1 cellular context compared by ENCODE assay signal in the genomic region with DNA sequence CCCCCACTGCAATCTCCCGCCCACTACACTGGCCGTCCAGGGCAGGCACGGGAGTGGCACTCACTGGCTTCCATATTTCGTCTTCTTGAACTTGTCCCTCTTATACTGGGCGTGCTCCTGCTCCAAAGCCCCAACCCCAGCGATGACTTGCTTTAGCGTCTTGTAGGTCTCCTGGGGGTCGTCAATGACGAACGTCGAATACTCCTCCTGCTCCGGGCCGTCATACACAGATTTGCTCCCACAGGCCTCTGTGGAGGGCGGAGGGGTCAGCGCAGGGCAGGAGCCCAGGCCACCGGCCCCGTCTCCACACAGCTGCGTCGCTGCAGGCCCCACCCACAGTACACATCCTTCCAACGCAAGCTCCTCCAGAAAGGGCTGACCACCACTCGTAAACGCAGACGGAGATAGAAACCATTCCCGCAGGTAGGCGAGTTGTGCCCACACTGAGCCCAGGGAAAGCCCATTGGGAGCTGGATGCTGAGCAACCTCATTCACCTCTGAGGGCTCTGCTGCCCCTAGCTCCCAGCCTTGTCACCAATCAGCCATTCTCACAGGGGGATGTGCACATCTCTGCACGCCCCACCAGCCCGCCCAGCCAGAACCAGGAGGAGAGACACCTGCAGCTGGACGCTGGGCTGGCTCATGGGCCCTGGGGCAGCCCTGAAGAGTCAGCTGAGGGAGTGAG.
TF ChIP-seq lines count a peak whose summit lies in the region.

No MANE protein-coding gene starts in this region.

TF ChIP-seq in HepG2, 621 proteins besides CTCF, POLR2A, EP300 and RAD21:
- TF ChIP-seq ZNF850 (CRISPR knock-in tag; conservative IDR thresholded peaks at IDR 0.05) (no peak), ZNF343 (CRISPR knock-in tag; IDR thresholded peaks at IDR 0.05) (no peak), ZZZ3 (CRISPR knock-in tag; IDR thresholded peaks at IDR 0.05; ENCODE audit: borderline replicate concordance) (no peak), DNMT3B (CRISPR knock-in tag; conservative IDR thresholded peaks at IDR 0.05) (no peak), DR1 (CRISPR knock-in tag; IDR thresholded peaks at IDR 0.05) (no peak), MAFF (IDR thresholded peaks at IDR 0.05; ENCODE audit: low read depth, low read length) (no peak), ZNF598 (CRISPR knock-in tag; IDR thresholded peaks at IDR 0.05; ENCODE audit: borderline replicate concordance) (no peak), CBX2 (IDR thresholded peaks at IDR 0.05; ENCODE audit: low read depth, low read length) (no peak), CBX2 (CRISPR knock-in tag; IDR thresholded peaks at IDR 0.05; ENCODE audit: low read depth) (no peak)
- TF ChIP-seq, protein P1, sequence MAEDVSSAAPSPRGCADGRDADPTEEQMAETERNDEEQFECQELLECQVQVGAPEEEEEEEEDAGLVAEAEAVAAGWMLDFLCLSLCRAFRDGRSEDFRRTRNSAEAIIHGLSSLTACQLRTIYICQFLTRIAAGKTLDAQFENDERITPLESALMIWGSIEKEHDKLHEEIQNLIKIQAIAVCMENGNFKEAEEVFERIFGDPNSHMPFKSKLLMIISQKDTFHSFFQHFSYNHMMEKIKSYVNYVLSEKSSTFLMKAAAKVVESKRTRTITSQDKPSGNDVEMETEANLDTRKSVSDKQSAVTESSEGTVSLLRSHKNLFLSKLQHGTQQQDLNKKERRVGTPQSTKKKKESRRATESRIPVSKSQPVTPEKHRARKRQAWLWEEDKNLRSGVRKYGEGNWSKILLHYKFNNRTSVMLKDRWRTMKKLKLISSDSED (CRISPR knock-in tag; IDR thresholded peaks at IDR 0.05): no peak
- TF ChIP-seq, protein P2, sequence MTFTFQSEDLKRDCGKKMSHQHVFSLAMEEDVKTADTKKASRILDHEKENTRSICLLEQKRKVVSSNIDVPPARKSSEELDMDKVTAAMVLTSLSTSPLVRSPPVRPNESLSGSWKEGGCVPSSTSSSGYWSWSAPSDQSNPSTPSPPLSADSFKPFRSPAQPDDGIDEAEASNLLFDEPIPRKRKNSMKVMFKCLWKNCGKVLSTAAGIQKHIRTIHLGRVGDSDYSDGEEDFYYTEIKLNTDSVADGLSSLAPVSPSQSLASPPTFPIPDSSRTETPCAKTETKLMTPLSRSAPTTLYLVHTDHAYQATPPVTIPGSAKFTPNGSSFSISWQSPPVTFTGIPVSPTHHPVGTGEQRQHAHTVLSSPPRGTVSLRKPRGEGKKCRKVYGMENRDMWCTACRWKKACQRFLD (CRISPR knock-in tag; IDR thresholded peaks at IDR 0.05; ENCODE audit: borderline replicate concordance): no peak
- TF ChIP-seq, protein P3, sequence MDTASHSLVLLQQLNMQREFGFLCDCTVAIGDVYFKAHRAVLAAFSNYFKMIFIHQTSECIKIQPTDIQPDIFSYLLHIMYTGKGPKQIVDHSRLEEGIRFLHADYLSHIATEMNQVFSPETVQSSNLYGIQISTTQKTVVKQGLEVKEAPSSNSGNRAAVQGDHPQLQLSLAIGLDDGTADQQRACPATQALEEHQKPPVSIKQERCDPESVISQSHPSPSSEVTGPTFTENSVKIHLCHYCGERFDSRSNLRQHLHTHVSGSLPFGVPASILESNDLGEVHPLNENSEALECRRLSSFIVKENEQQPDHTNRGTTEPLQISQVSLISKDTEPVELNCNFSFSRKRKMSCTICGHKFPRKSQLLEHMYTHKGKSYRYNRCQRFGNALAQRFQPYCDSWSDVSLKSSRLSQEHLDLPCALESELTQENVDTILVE (CRISPR knock-in tag; IDR thresholded peaks at IDR 0.05): no peak
TF ChIP-seq in HepG2: peak in this region for 0.
